ENCODE assay signal across 1 cellular context in the genomic region with DNA sequence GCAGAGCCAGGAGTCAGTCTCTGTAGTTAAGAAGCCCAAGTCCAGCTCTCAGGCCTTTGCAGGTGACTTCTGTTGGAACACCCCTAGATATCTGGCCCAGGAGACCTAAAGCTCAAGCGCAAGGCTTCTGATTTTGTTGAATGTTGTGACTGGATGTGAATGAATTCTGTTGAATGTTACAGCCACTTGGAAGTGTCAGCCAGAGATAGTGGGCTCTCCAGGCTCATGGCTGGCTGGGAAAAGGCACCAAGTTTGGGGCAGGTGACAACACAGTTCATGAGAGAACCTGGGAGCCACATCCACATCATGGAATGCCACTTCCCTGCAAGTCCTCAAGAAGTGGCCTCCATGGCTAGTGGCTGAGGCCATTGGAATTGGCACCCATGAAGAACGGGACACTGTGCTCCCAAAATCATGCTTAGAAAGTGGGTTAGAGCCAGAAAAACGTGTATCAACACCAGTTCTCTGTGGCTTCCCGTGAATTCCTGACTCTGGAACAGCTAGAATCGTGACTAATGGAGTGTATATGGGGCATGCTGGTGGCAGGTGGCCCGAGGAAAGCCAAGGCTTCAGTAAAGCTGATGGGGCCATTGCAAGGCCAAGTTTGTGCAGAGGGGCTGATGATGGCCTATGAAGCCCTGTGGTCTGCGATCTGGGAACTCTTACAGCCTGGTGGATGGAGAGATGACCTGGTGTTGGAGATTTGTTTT.
TF ChIP-seq lines count a peak whose summit lies in the region.

No MANE protein-coding gene starts in this region.

TF ChIP-seq in GM23338, 12 proteins besides CTCF, POLR2A, EP300 and RAD21 (continued from another document):
- TF ChIP-seq, protein P1, sequence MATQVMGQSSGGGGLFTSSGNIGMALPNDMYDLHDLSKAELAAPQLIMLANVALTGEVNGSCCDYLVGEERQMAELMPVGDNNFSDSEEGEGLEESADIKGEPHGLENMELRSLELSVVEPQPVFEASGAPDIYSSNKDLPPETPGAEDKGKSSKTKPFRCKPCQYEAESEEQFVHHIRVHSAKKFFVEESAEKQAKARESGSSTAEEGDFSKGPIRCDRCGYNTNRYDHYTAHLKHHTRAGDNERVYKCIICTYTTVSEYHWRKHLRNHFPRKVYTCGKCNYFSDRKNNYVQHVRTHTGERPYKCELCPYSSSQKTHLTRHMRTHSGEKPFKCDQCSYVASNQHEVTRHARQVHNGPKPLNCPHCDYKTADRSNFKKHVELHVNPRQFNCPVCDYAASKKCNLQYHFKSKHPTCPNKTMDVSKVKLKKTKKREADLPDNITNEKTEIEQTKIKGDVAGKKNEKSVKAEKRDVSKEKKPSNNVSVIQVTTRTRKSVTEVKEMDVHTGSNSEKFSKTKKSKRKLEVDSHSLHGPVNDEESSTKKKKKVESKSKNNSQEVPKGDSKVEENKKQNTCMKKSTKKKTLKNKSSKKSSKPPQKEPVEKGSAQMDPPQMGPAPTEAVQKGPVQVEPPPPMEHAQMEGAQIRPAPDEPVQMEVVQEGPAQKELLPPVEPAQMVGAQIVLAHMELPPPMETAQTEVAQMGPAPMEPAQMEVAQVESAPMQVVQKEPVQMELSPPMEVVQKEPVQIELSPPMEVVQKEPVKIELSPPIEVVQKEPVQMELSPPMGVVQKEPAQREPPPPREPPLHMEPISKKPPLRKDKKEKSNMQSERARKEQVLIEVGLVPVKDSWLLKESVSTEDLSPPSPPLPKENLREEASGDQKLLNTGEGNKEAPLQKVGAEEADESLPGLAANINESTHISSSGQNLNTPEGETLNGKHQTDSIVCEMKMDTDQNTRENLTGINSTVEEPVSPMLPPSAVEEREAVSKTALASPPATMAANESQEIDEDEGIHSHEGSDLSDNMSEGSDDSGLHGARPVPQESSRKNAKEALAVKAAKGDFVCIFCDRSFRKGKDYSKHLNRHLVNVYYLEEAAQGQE (IDR thresholded peaks at IDR 0.05; ENCODE audit: unreplicated experiment): no peak
- TF ChIP-seq EZH2phosphoT487 (IDR thresholded peaks at IDR 0.05; ENCODE audit: unreplicated experiment) (no peak), EZH2 (IDR thresholded peaks at IDR 0.05; ENCODE audit: low read depth, unreplicated experiment) (no peak), NANOG (IDR thresholded peaks at IDR 0.05; ENCODE audit: borderline replicate concordance) (no peak), CREB1 (CRISPR knock-in tag; IDR thresholded peaks at IDR 0.05; ENCODE audit: low read depth) (no peak)
- TF ChIP-seq, protein P2, sequence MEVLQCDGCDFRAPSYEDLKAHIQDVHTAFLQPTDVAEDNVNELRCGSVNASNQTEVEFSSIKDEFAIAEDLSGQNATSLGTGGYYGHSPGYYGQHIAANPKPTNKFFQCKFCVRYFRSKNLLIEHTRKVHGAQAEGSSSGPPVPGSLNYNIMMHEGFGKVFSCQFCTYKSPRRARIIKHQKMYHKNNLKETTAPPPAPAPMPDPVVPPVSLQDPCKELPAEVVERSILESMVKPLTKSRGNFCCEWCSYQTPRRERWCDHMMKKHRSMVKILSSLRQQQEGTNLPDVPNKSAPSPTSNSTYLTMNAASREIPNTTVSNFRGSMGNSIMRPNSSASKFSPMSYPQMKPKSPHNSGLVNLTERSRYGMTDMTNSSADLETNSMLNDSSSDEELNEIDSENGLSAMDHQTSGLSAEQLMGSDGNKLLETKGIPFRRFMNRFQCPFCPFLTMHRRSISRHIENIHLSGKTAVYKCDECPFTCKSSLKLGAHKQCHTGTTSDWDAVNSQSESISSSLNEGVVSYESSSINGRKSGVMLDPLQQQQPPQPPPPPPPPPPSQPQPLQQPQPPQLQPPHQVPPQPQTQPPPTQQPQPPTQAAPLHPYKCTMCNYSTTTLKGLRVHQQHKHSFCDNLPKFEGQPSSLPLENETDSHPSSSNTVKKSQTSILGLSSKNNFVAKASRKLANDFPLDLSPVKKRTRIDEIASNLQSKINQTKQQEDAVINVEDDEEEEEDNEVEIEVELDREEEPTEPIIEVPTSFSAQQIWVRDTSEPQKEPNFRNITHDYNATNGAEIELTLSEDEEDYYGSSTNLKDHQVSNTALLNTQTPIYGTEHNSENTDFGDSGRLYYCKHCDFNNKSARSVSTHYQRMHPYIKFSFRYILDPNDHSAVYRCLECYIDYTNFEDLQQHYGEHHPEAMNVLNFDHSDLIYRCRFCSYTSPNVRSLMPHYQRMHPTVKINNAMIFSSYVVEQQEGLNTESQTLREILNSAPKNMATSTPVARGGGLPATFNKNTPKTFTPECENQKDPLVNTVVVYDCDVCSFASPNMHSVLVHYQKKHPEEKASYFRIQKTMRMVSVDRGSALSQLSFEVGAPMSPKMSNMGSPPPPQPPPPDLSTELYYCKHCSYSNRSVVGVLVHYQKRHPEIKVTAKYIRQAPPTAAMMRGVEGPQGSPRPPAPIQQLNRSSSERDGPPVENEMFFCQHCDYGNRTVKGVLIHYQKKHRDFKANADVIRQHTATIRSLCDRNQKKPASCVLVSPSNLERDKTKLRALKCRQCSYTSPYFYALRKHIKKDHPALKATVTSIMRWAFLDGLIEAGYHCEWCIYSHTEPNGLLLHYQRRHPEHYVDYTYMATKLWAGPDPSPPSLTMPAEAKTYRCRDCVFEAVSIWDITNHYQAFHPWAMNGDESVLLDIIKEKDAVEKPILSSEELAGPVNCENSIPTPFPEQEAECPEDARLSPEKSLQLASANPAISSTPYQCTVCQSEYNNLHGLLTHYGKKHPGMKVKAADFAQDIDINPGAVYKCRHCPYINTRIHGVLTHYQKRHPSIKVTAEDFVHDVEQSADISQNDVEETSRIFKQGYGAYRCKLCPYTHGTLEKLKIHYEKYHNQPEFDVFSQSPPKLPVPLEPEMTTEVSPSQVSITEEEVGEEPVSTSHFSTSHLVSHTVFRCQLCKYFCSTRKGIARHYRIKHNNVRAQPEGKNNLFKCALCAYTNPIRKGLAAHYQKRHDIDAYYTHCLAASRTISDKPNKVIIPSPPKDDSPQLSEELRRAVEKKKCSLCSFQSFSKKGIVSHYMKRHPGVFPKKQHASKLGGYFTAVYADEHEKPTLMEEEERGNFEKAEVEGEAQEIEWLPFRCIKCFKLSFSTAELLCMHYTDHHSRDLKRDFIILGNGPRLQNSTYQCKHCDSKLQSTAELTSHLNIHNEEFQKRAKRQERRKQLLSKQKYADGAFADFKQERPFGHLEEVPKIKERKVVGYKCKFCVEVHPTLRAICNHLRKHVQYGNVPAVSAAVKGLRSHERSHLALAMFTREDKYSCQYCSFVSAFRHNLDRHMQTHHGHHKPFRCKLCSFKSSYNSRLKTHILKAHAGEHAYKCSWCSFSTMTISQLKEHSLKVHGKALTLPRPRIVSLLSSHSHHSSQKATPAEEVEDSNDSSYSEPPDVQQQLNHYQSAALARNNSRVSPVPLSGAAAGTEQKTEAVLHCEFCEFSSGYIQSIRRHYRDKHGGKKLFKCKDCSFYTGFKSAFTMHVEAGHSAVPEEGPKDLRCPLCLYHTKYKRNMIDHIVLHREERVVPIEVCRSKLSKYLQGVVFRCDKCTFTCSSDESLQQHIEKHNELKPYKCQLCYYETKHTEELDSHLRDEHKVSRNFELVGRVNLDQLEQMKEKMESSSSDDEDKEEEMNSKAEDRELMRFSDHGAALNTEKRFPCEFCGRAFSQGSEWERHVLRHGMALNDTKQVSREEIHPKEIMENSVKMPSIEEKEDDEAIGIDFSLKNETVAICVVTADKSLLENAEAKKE (CRISPR knock-in tag; IDR thresholded peaks at IDR 0.05): no peak
